In genomic region chr9:94111446-94111845, GRCh38 we compare ENCODE assay signal across 20 cellular contexts.
"Had no signal": no experiment of that assay in that cellular context is flagged by ENCODE, and none has a peak within 500 bp of the region (broad histone marks: within the 10 kb centered on the region; RNA-seq: fewer than 3 reads in every experiment).

No MANE protein-coding gene starts in this region.

- ATAC-seq: activated naive CD8-positive, alpha-beta T cell treated with anti-CD3 and anti-CD28 coated beads, Interleukin-2, amount 50 U/mL, for 24 hours; activated T-cell treated with anti-CD3 and anti-CD28 coated beads, Interleukin-2, amount 50 U/mL, for 4 hours; T-cell had no signal

- H3K4me1 ChIP-seq: vagina had no signal

- H3K9me3 ChIP-seq: esophagus muscularis mucosa, heart left ventricle, left ventricle myocardium inferior, ovary, stomach, tibial artery, vagina had no signal

- H3K36me3 Mint-ChIP-seq: activated CD4-positive, alpha-beta memory T cell treated with anti-CD3 and anti-CD28 coated beads for 36 hours had no signal

- H3K4me1 Mint-ChIP-seq: activated naive CD8-positive, alpha-beta T cell treated with anti-CD3 and anti-CD28 coated beads, Interleukin-2, amount 50 U/mL, for 24 hours; neural crest cell; T-cell had no signal

- H3K27me3 ChIP-seq: esophagus muscularis mucosa, heart left ventricle, ovary, stomach, tibial artery, vagina had no signal

- H3K27ac ChIP-seq: esophagus muscularis mucosa, left ventricle myocardium inferior, ovary, stomach, vagina, VCaP had no signal

- H3K4me3 Mint-ChIP-seq: activated CD4-positive, alpha-beta memory T cell treated with anti-CD3 and anti-CD28 coated beads for 36 hours; activated naive CD8-positive, alpha-beta T cell treated with anti-CD3 and anti-CD28 coated beads, Interleukin-2, amount 50 U/mL, for 24 hours; activated T-cell treated with anti-CD3 and anti-CD28 coated beads, Interleukin-2, amount 50 U/mL, for 4 hours; neural crest cell; T-cell had no signal

- H3K4me3 ChIP-seq: esophagus muscularis mucosa, heart left ventricle, left ventricle myocardium inferior, ovary, stomach, tibial artery, vagina had no signal

- DNase-seq: activated CD4-positive, alpha-beta memory T cell treated with anti-CD3 and anti-CD28 coated beads for 36 hours; activated naive CD4-positive, alpha-beta T cell; activated naive CD8-positive, alpha-beta T cell treated with anti-CD3 and anti-CD28 coated beads, Interleukin-2, amount 50 U/mL, for 24 hours; activated T-cell treated with anti-CD3 and anti-CD28 coated beads, Interleukin-2, amount 50 U/mL, for 4 hours; cerebellar nuclear complex; foreskin melanocyte; heart left ventricle; islet precursor cell; left ventricle myocardium inferior; mesendoderm; ovary; retina; stomach; T-cell; T1000; tibial artery had no signal

- H3K36me3 ChIP-seq: esophagus muscularis mucosa, heart left ventricle, left ventricle myocardium inferior, ovary, stomach, tibial artery, vagina had no signal

- H3K27me3 Mint-ChIP-seq: activated CD4-positive, alpha-beta memory T cell treated with anti-CD3 and anti-CD28 coated beads for 36 hours; activated naive CD8-positive, alpha-beta T cell treated with anti-CD3 and anti-CD28 coated beads, Interleukin-2, amount 50 U/mL, for 24 hours; T-cell had no signal

- H3K9me3 Mint-ChIP-seq: activated CD4-positive, alpha-beta memory T cell treated with anti-CD3 and anti-CD28 coated beads for 36 hours; activated naive CD8-positive, alpha-beta T cell treated with anti-CD3 and anti-CD28 coated beads, Interleukin-2, amount 50 U/mL, for 24 hours; activated T-cell treated with anti-CD3 and anti-CD28 coated beads, Interleukin-2, amount 50 U/mL, for 4 hours had no signal

- H3K27ac Mint-ChIP-seq: activated CD4-positive, alpha-beta memory T cell treated with anti-CD3 and anti-CD28 coated beads for 36 hours; activated naive CD8-positive, alpha-beta T cell treated with anti-CD3 and anti-CD28 coated beads, Interleukin-2, amount 50 U/mL, for 24 hours; T-cell had no signal
